7 cellular contexts compared by ENCODE assay signal in genomic region chr5:177336112-177336511, GRCh38. TPM values are rescaled to one million over a fixed set of nuclear protein-coding genes. Genes with fewer than 3 reads are reported as not detected.
DNase-seq lines count a peak whose midpoint lies in the region; ATAC-seq, FAIRE-seq and TF ChIP-seq lines count a peak whose summit lies in the region.

No MANE protein-coding gene starts in this region.

- H3K4me1 ChIP-seq in GM12878 (ENCODE audit: control insufficient read depth, insufficient read depth, low read length): no peaks in the 10 kb centered on the region
- peaks cover 49 to 61% of the 10 kb centered on the region in 2 experiments for H3K4me1 ChIP-seq in neutrophil (ENCODE audit: control insufficient read depth in 1 of 2, insufficient read depth in 1 of 2, low read depth in 1 of 2, low read length in 1 of 2)
- H3K4me1 ChIP-seq in tibial nerve: no peaks in the 10 kb centered on the region

- H3K9me3 ChIP-seq in MG63 (no peaks in the 10 kb centered on the region), GM12878 (replicated peaks; ENCODE audit: control insufficient read depth, insufficient read depth, low read length) (no peaks in the 10 kb centered on the region; the same call in 2 of the 3 replicates), neutrophil (no peaks in the 10 kb centered on the region), tibial nerve (no peaks in the 10 kb centered on the region)

- H3K9ac ChIP-seq in GM12878 (ENCODE audit: control insufficient read depth, insufficient read depth, low read length): no peak overlapping the region

- no TSS peak for BruUV-seq in GM12878 (replicated peaks; lab: Mats Ljungman, UMichigan)

- no peaks in the 10 kb centered on the region for H4K20me1 ChIP-seq in GM12878 (ENCODE audit: control insufficient read depth, insufficient read depth)

- SMC1A ChIA-PET in GM12878 (lab: Charles Lee; ENCODE audit: uncharacterized antibody, unreplicated experiment): interaction anchor here (1.5 to 1.6 kb wide), 2 partner anchors 12 to 15 kb away, joined by 4 read pairs; partner anchors contain the start of gene LMAN2

- no peak overlapping the region for H2AFZ ChIP-seq in GM12878 (ENCODE audit: control insufficient read depth, low read depth, low read length)

- H3K27me3 ChIP-seq in MG63 (no peaks in the 10 kb centered on the region), GM12878 (replicated peaks in 1 of 2; ENCODE audit: control insufficient read depth in 2 of 2, insufficient read depth in 2 of 2, low read length in 1 of 2) (no peaks in the 10 kb centered on the region), neutrophil (no peaks in the 10 kb centered on the region), tibial nerve (no peaks in the 10 kb centered on the region)

- in situ Hi-C loops in GM12878 (cut with MboI): no loop called here
- in situ Hi-C loops in G401 (cut with HindIII; ENCODE audit: low sequenced_read_pairs): no loop called here

- intact Hi-C loops in GM12878 (cut with micrococcal nuclease; ENCODE audit: unreplicated experiment): no loop called here
- intact Hi-C loops in sciatic nerve (cut with DNase I): no loop called here

- DNase-seq in GDM1 (lab: John Stamatoyannopoulos, UW) (peak; percentile 54), MG63 (peak; percentile 37), GM12878 (ENCODE audit: low read depth, low spot score) (no peak), G401 (ENCODE audit: low spot score) (no peak), sciatic nerve (ENCODE audit: low spot score) (no peak), tibial nerve (ENCODE audit: low spot score in 2 of 2) (no peak)

- POLR2A ChIA-PET in GM12878 (lab: Charles Lee): no interaction called here

- TF ChIP-seq EP300 in GM12878 (IDR thresholded peaks at IDR 0.05; ENCODE audit: borderline replicate concordance in 1 of 2, control insufficient read depth in 1 of 2, low read depth in 2 of 2, low read length in 2 of 2) (no peak), tibial nerve (IDR thresholded peaks at IDR 0.05) (no peak)

- peak; percentile 16 to 53 (median 36); a peak in 3 of 6 replicates for TF ChIP-seq CTCF in GM12878 (IDR thresholded peaks at IDR 0.05 in 2 of 3, conservative IDR thresholded peaks at IDR 0.05 in 1 of 3; ENCODE audit: control insufficient read depth in 2 of 3, extremely low read depth in 1 of 3, insufficient read depth in 1 of 3, low read depth in 3 of 3, low read length in 3 of 3)
- TF ChIP-seq CTCF in neutrophil (IDR thresholded peaks at IDR 0.05): no peak
- no peak for TF ChIP-seq CTCF in tibial nerve (IDR thresholded peaks at IDR 0.05)

- TF ChIP-seq RAD21 in GM12878 (IDR thresholded peaks at IDR 0.05; ENCODE audit: insufficient read depth, low read depth, low read length): no peak

- H3K36me3 ChIP-seq in MG63 (peaks cover 88% of the 10 kb centered on the region), GM12878 (ENCODE audit: control insufficient read depth in 2 of 2, insufficient read depth in 2 of 2, low read length in 1 of 2) (peaks cover 19 to 69% of the 10 kb centered on the region in 2 experiments), neutrophil (peaks cover 68% of the 10 kb centered on the region), tibial nerve (peaks cover 6 to 95% (median 32%) of the 10 kb centered on the region in 3 donors)

- H3K79me2 ChIP-seq in GM12878 (ENCODE audit: control insufficient read depth, insufficient read depth, low read length): peaks cover 10% of the 10 kb centered on the region

- no peak overlapping the region for H3K4me2 ChIP-seq in GM12878 (ENCODE audit: control insufficient read depth, insufficient read depth)

- no peak for TF ChIP-seq POLR2A in GM12878 (IDR thresholded peaks at IDR 0.05; ENCODE audit: low read depth, low read length)
- TF ChIP-seq POLR2A in tibial nerve (IDR thresholded peaks at IDR 0.05): no peak

- 72% methylated on average over 12 of the region's 12 CpGs for WGBS in GM12878 (ENCODE audit: insufficient coverage, insufficient replicate concordance, low lambda C conversion rate, missing lambda C conversion rate)
- 64% methylated on average over 12 of the region's 12 CpGs for WGBS in tibial nerve, 2 donors

- RAD21 ChIA-PET in GM12878 (lab: Charles Lee; ENCODE audit: unreplicated experiment): interaction anchor here (1.1 kb wide), 1 partner anchor 54 kb away, joined by 3 read pairs; no protein-coding TSS in a partner anchor

- H3K27ac ChIP-seq in GM12878 (ENCODE audit: control insufficient read depth, insufficient read depth) (no peak overlapping the region), neutrophil (peak overlapping the region; percentile 93), tibial nerve (no peak overlapping the region)

- ATAC-seq in GM12878 (peak; percentile 85), sciatic nerve (no peak)

- CTCF ChIA-PET in GM12878 (lab: Yijun Ruan, JAX): interaction anchor here (0.9 kb wide), 1 partner anchor 18 kb away, joined by 3 read pairs; no protein-coding TSS in a partner anchor

- no peak for FAIRE-seq in GM12878 (lab: Jason Lieb, UNC)

- H3K4me3 ChIP-seq in MG63: no peak overlapping the region
- H3K4me3 ChIP-seq in GM12878: no peak overlapping the region
- no peak overlapping the region for H3K4me3 ChIP-seq in neutrophil (ENCODE audit: low read depth in 1 of 2, low read length in 1 of 2)
- H3K4me3 ChIP-seq in tibial nerve: no peak overlapping the region

RNA-seq across cellular contexts. Expression of gene LMAN2, which starts 15.4 kb away (rescaled TPM):
- total RNA-seq in MG63 (2014; rRNA removed; shearing (Covaris generic); ENCODE audit: low replicate concordance): 296 and 502 TPM in 2 replicates
- 195 and 213 TPM in 2 replicates for total RNA-seq in GM12878 (2013; cell fraction: nucleolus; rRNA removed)
- total RNA-seq in GM12878 (2014; rRNA removed): 184 and 207 TPM in 2 replicates
- 98.9 and 112 TPM in 2 replicates for total RNA-seq in GM12878 (2014; rRNA removed; fragmentation: Illumina TruSeq; extraction: Trizol)
- 117 and 121 TPM in 2 replicates for total RNA-seq in GM12878 (2021)
- polyA plus RNA-seq in GM12878 (2011; ENCODE audit: low read depth): 35.5 TPM
- polyA plus RNA-seq in GM12878 (2011; rRNA removed): 55.9 and 104 TPM in 2 replicates
- polyA plus RNA-seq in GM12878 (2011; cell fraction: cytosol; rRNA removed): 273 and 308 TPM in 2 replicates
- polyA plus RNA-seq in GM12878 (2011; cell fraction: nucleus; rRNA removed): 210 and 234 TPM in 2 replicates
- polyA plus RNA-seq in GM12878 (2012): 139 and 151 TPM in 2 replicates
- 84.1 and 178 TPM in 2 replicates for polyA plus RNA-seq in GM12878 (2014; fragmentation: Illumina TruSeq; extraction: Trizol)
- 10 to 100 TPM in 1 of 2 experiments, 1 to 10 TPM in 1; 2.4 to 11.4 TPM for polyA plus RNA-seq in GM12878 (2014; fragmentation: Nextera tagmentation; extraction: Ambion mirVana)
- polyA plus RNA-seq in GM12878 (2014; rRNA removed): 179 and 230 TPM in 2 replicates
- polyA plus RNA-seq in GM12878 (2016; fragmentation: Nextera tagmentation; extraction: Ambion mirVana): 100 to 1,000 TPM; 252 to 264 TPM
- 197 and 327 TPM in 2 replicates for polyA minus RNA-seq in GM12878 (2011; rRNA and poly(A)+ RNA removed)
- 100 and 110 TPM in 2 replicates for polyA minus RNA-seq in GM12878 (2011; cell fraction: cytosol; rRNA and poly(A)+ RNA removed)
- 69.0 and 97.6 TPM in 2 replicates for polyA minus RNA-seq in GM12878 (2011; cell fraction: nucleus; rRNA and poly(A)+ RNA removed)
- total RNA-seq in G401 (2014; rRNA removed; shearing (Covaris generic)): 257 and 339 TPM in 2 replicates
- 70.0 TPM for total RNA-seq in sciatic nerve
- 100 to 1,000 TPM; 144 to 179 (median 154) TPM for total RNA-seq in tibial nerve

RNA-seq across cellular contexts. Expression of gene RGS14, which starts 21.6 kb away (rescaled TPM):
- 10.7 and 16.7 TPM in 2 replicates for total RNA-seq in MG63 (2014; rRNA removed; shearing (Covaris generic); ENCODE audit: low replicate concordance)
- 111 and 131 TPM in 2 replicates for total RNA-seq in GM12878 (2013; cell fraction: nucleolus; rRNA removed)
- 56.5 and 68.1 TPM in 2 replicates for total RNA-seq in GM12878 (2014; rRNA removed)
- total RNA-seq in GM12878 (2014; rRNA removed; fragmentation: Illumina TruSeq; extraction: Trizol): 25.1 and 30.4 TPM in 2 replicates
- 65.6 and 72.9 TPM in 2 replicates for total RNA-seq in GM12878 (2021)
- polyA plus RNA-seq in GM12878 (2011; ENCODE audit: low read depth): 6.4 TPM
- 28.8 and 57.1 TPM in 2 replicates for polyA plus RNA-seq in GM12878 (2011; rRNA removed)
- polyA plus RNA-seq in GM12878 (2011; cell fraction: cytosol; rRNA removed): 90.6 and 104 TPM in 2 replicates
- 281 and 299 TPM in 2 replicates for polyA plus RNA-seq in GM12878 (2011; cell fraction: nucleus; rRNA removed)
- 30.7 and 40.7 TPM in 2 replicates for polyA plus RNA-seq in GM12878 (2012)
- polyA plus RNA-seq in GM12878 (2014; fragmentation: Illumina TruSeq; extraction: Trizol): 4.4 and 35.8 TPM in 2 replicates
- polyA plus RNA-seq in GM12878 (2014; fragmentation: Nextera tagmentation; extraction: Ambion mirVana): 1 to 10 TPM in 1 of 2 experiments, under 1 TPM in 1; 0.19 to 1.3 TPM
- polyA plus RNA-seq in GM12878 (2014; rRNA removed): 88.7 and 91.9 TPM in 2 replicates
- polyA plus RNA-seq in GM12878 (2016; fragmentation: Nextera tagmentation; extraction: Ambion mirVana): 10 to 100 TPM; 53.6 to 56.0 TPM
- 40.5 and 82.2 TPM in 2 replicates for polyA minus RNA-seq in GM12878 (2011; rRNA and poly(A)+ RNA removed)
- 26.2 and 29.3 TPM in 2 replicates for polyA minus RNA-seq in GM12878 (2011; cell fraction: cytosol; rRNA and poly(A)+ RNA removed)
- 52.3 and 74.0 TPM in 2 replicates for polyA minus RNA-seq in GM12878 (2011; cell fraction: nucleus; rRNA and poly(A)+ RNA removed)
- total RNA-seq in G401 (2014; rRNA removed; shearing (Covaris generic)): 72.9 and 91.8 TPM in 2 replicates
- 9.3 TPM for total RNA-seq in sciatic nerve
- total RNA-seq in tibial nerve: 10 to 100 TPM; 10.2 to 29.6 (median 16.4) TPM

RNA-seq across cellular contexts. Expression of gene MXD3, which starts 24.4 kb away (rescaled TPM):
- total RNA-seq in MG63 (2014; rRNA removed; shearing (Covaris generic); ENCODE audit: low replicate concordance): 52.9 and 53.3 TPM in 2 replicates
- 14.3 and 15.7 TPM in 2 replicates for total RNA-seq in GM12878 (2013; cell fraction: nucleolus; rRNA removed)
- total RNA-seq in GM12878 (2014; rRNA removed): 26.9 and 27.4 TPM in 2 replicates
- 3.5 and 3.8 TPM in 2 replicates for total RNA-seq in GM12878 (2014; rRNA removed; fragmentation: Illumina TruSeq; extraction: Trizol)
- total RNA-seq in GM12878 (2021): 20.5 and 26.7 TPM in 2 replicates
- 2.8 TPM for polyA plus RNA-seq in GM12878 (2011; ENCODE audit: low read depth)
- 4.1 and 13.3 TPM in 2 replicates for polyA plus RNA-seq in GM12878 (2011; rRNA removed)
- 13.5 and 26.2 TPM in 2 replicates for polyA plus RNA-seq in GM12878 (2011; cell fraction: cytosol; rRNA removed)
- polyA plus RNA-seq in GM12878 (2011; cell fraction: nucleus; rRNA removed): 63.9 and 69.4 TPM in 2 replicates
- polyA plus RNA-seq in GM12878 (2012): 14.0 and 14.1 TPM in 2 replicates
- 0.79 and 1.7 TPM in 2 replicates for polyA plus RNA-seq in GM12878 (2014; fragmentation: Illumina TruSeq; extraction: Trizol)
- under 1 TPM; 0.24 to 0.93 TPM for polyA plus RNA-seq in GM12878 (2014; fragmentation: Nextera tagmentation; extraction: Ambion mirVana)
- polyA plus RNA-seq in GM12878 (2014; rRNA removed): 29.8 and 36.2 TPM in 2 replicates
- 10 to 100 TPM; 13.7 to 15.5 TPM for polyA plus RNA-seq in GM12878 (2016; fragmentation: Nextera tagmentation; extraction: Ambion mirVana)
- polyA minus RNA-seq in GM12878 (2011; rRNA and poly(A)+ RNA removed): 3.0 and 7.4 TPM in 2 replicates
- polyA minus RNA-seq in GM12878 (2011; cell fraction: cytosol; rRNA and poly(A)+ RNA removed): 3.8 and 6.5 TPM in 2 replicates
- 9.9 and 20.9 TPM in 2 replicates for polyA minus RNA-seq in GM12878 (2011; cell fraction: nucleus; rRNA and poly(A)+ RNA removed)
- total RNA-seq in G401 (2014; rRNA removed; shearing (Covaris generic)): 26.8 and 38.5 TPM in 2 replicates
- 9.9 TPM for total RNA-seq in sciatic nerve
- total RNA-seq in tibial nerve: 10 to 100 TPM in 2 of 4 donors, 1 to 10 TPM in 2; 5.2 to 33.9 (median 14.7) TPM

RNA-seq across cellular contexts. Expression of gene PRELID1, which starts 32.5 kb away (rescaled TPM):
- 914 and 924 TPM in 2 replicates for total RNA-seq in MG63 (2014; rRNA removed; shearing (Covaris generic); ENCODE audit: low replicate concordance)
- total RNA-seq in GM12878 (2013; cell fraction: nucleolus; rRNA removed): 23.2 and 24.5 TPM in 2 replicates
- total RNA-seq in GM12878 (2014; rRNA removed) (190 and 251 TPM in 2 replicates), GM12878 (2014; rRNA removed; fragmentation: Illumina TruSeq; extraction: Trizol) (221 and 242 TPM in 2 replicates), GM12878 (2021) (259 and 261 TPM in 2 replicates), sciatic nerve (50.1 TPM), tibial nerve (10 to 100 TPM; 52.6 to 87.0 (median 65.2) TPM)
- 42.5 TPM for polyA plus RNA-seq in GM12878 (2011; ENCODE audit: low read depth)
- polyA plus RNA-seq in GM12878 (2011; rRNA removed) (171 and 256 TPM in 2 replicates), GM12878 (2014; fragmentation: Illumina TruSeq; extraction: Trizol) (157 and 248 TPM in 2 replicates), GM12878 (2014; fragmentation: Nextera tagmentation; extraction: Ambion mirVana) (100 to 1,000 TPM in 1 of 2 experiments, 10 to 100 TPM in 1; 30.9 to 106 TPM), GM12878 (2014; rRNA removed) (414 and 449 TPM in 2 replicates), GM12878 (2016; fragmentation: Nextera tagmentation; extraction: Ambion mirVana) (100 to 1,000 TPM; 529 to 584 TPM)
- 352 and 401 TPM in 2 replicates for polyA plus RNA-seq in GM12878 (2011; cell fraction: cytosol; rRNA removed)
- 123 and 139 TPM in 2 replicates for polyA plus RNA-seq in GM12878 (2011; cell fraction: nucleus; rRNA removed)
- 120 and 141 TPM in 2 replicates for polyA plus RNA-seq in GM12878 (2012)
- polyA minus RNA-seq in GM12878 (2011; rRNA and poly(A)+ RNA removed): 114 and 144 TPM in 2 replicates
- 60.1 and 62.4 TPM in 2 replicates for polyA minus RNA-seq in GM12878 (2011; cell fraction: cytosol; rRNA and poly(A)+ RNA removed)
- polyA minus RNA-seq in GM12878 (2011; cell fraction: nucleus; rRNA and poly(A)+ RNA removed): 28.7 and 43.0 TPM in 2 replicates
- total RNA-seq in G401 (2014; rRNA removed; shearing (Covaris generic)): 393 and 426 TPM in 2 replicates

RNA-seq across cellular contexts. Expression of gene RAB24, which starts 32.6 kb away (rescaled TPM):
- 50.3 and 61.3 TPM in 2 replicates for total RNA-seq in MG63 (2014; rRNA removed; shearing (Covaris generic); ENCODE audit: low replicate concordance)
- 10.2 and 10.5 TPM in 2 replicates for total RNA-seq in GM12878 (2013; cell fraction: nucleolus; rRNA removed)
- total RNA-seq in GM12878 (2014; rRNA removed) (25.7 and 31.0 TPM in 2 replicates), GM12878 (2014; rRNA removed; fragmentation: Illumina TruSeq; extraction: Trizol) (11.9 and 12.1 TPM in 2 replicates), GM12878 (2021) (27.6 and 30.3 TPM in 2 replicates), sciatic nerve (24.4 TPM), tibial nerve (10 to 100 TPM; 24.1 to 56.7 (median 35.4) TPM)
- 18.3 TPM for polyA plus RNA-seq in GM12878 (2011; ENCODE audit: low read depth)
- polyA plus RNA-seq in GM12878 (2011; rRNA removed) (15.0 and 22.3 TPM in 2 replicates), GM12878 (2014; fragmentation: Illumina TruSeq; extraction: Trizol) (14.1 and 15.1 TPM in 2 replicates), GM12878 (2014; fragmentation: Nextera tagmentation; extraction: Ambion mirVana) (10 to 100 TPM in 1 of 2 experiments, 1 to 10 TPM in 1; 8.0 to 12.8 TPM), GM12878 (2014; rRNA removed) (44.4 and 50.8 TPM in 2 replicates), GM12878 (2016; fragmentation: Nextera tagmentation; extraction: Ambion mirVana) (10 to 100 TPM; 26.4 to 28.4 TPM)
- polyA plus RNA-seq in GM12878 (2011; cell fraction: cytosol; rRNA removed): 29.7 and 37.0 TPM in 2 replicates
- 63.9 and 79.7 TPM in 2 replicates for polyA plus RNA-seq in GM12878 (2011; cell fraction: nucleus; rRNA removed)
- polyA plus RNA-seq in GM12878 (2012): 29.2 and 29.8 TPM in 2 replicates
- polyA minus RNA-seq in GM12878 (2011; rRNA and poly(A)+ RNA removed): 6.9 and 10.0 TPM in 2 replicates
- polyA minus RNA-seq in GM12878 (2011; cell fraction: cytosol; rRNA and poly(A)+ RNA removed): 3.6 and 5.7 TPM in 2 replicates
- 9.4 and 16.1 TPM in 2 replicates for polyA minus RNA-seq in GM12878 (2011; cell fraction: nucleus; rRNA and poly(A)+ RNA removed)
- total RNA-seq in G401 (2014; rRNA removed; shearing (Covaris generic)): 24.6 and 25.1 TPM in 2 replicates

Comparison
In these comparisons a context has a peak if more than half of its experiments do, and no peak if none do; other contexts are left out.
1. DNase-seq: peak in GDM1 (single experiment) and MG63 (single experiment); none in GM12878 (single experiment), G401 (single experiment), sciatic nerve (single experiment) and tibial nerve (0 of 2).
2. CTCF ChIP-seq: peak in GM12878 (3 of 3); none in neutrophil (single experiment) and tibial nerve (0 of 5).